8 cellular contexts compared by ENCODE assay signal in the genomic region with DNA sequence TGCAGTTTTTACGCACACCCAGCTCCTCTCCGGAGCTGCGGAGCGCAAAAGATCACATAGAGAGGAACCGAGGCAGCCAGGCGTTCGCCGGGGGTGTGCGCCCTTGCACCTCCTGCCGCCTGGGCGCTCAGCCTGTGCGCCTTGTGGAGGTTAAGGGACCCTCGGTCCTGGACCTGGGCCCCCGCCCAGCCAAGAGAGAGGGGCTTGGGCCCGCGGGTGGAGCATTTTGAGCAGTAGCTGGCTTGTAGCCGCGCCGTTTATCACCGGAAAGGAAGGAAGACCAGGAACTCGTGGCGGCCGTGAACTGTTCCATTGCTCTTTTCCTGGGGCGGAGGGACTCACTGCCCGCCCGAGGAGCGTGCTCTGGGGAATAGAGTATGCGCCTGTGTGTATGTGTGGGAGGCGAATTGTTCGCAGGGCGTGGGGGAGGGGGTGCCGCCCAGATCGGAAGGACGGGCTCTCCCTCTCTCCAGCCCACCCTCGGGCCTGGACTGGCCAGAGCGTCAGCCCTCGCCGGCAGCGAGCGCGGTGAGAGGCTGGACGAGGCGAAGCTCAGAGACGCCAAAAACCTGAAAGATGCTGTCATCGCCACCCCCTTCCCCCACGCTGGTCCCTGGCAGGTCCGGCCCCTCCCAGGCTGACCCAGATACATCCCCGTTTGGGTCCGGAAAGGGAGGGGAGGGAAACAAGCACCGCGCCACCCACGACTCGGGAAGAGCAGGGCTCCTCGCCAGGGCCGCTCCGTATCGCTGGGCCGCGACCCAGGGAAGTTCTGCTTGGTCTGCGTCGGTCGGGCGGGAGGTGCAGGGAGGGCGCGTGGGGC. TPM values are rescaled to one million over a fixed set of nuclear protein-coding genes. Genes with fewer than 3 reads are reported as not detected.
DNase-seq lines count a peak whose midpoint lies in the region; ATAC-seq and TF ChIP-seq lines count a peak whose summit lies in the region.
"Had no signal": no experiment of that assay in that cellular context is flagged by ENCODE, and none has a peak within 500 bp of the region (broad histone marks: within the 10 kb centered on the region; RNA-seq: fewer than 3 reads in every experiment).

No MANE protein-coding gene starts in this region.

- no peak overlapping the region for H3K27ac Mint-ChIP-seq in activated naive CD4-positive, alpha-beta T cell treated with anti-CD3 and anti-CD28 coated beads for 36 hours

- intact Hi-C loops in body of pancreas (cut with DNase I) (no loop called here), left colon (cut with DNase I, micrococcal nuclease) (no loop called here)
- intact Hi-C loops in activated naive CD4-positive, alpha-beta T cell treated with anti-CD3 and anti-CD28 coated beads for 36 hours (cut with micrococcal nuclease) = no loop called here

- TF ChIP-seq POLR2A in body of pancreas (IDR thresholded peaks at IDR 0.05) = no peak

- H3K36me3 ChIP-seq in body of pancreas (replicated peaks in 1 of 2; ENCODE audit: insufficient read depth in 1 of 2, low read depth in 2 of 2) (no peaks in the 10 kb centered on the region), stomach smooth muscle (ENCODE audit: control insufficient read depth in 2 of 2, insufficient read depth in 2 of 2, low read length in 2 of 2) (no peaks in the 10 kb centered on the region)

- WGBS in body of pancreas, 2 donors = 1 to 4% methylated on average over 27 to 56 of the region's 65 CpGs

- H3K4me1 ChIP-seq in body of pancreas (peaks cover 25% of the 10 kb centered on the region), stomach smooth muscle (ENCODE audit: control insufficient read depth, insufficient read depth, low read length) (peaks cover 17% of the 10 kb centered on the region)

- no peak overlapping the region for H3K9ac ChIP-seq in stomach smooth muscle (ENCODE audit: low read length in 2 of 2)

- H3K9me3 Mint-ChIP-seq in activated naive CD4-positive, alpha-beta T cell treated with anti-CD3 and anti-CD28 coated beads for 36 hours = peaks cover 2% of the 10 kb centered on the region

- DNase-seq in HFF-Myc (ENCODE audit: extremely low read depth, low read depth) (peak; percentile 22), body of pancreas (peak in 3 of 4 donors; percentile 9 to 28 (median 16)), iPS-NIHi7 (ENCODE audit: extremely low spot score) (peak; percentile 51), left colon (no peak)
- DNase-seq in activated naive CD4-positive, alpha-beta T cell treated with anti-CD3 and anti-CD28 coated beads for 36 hours = no peak
- DNase-seq: Kasumi-1 had no signal

- ATAC-seq in body of pancreas = peak; percentile 48
- no peak for ATAC-seq in GM21786 (IDR thresholded peaks at IDR 0.05; ENCODE audit: unreplicated experiment)
- ATAC-seq in left colon = no peak

- TF ChIP-seq CTCF in HFF-Myc (IDR thresholded peaks at IDR 0.05; ENCODE audit: low read depth, low read length, missing control alignments) = no peak
- no peak for TF ChIP-seq CTCF in body of pancreas (IDR thresholded peaks at IDR 0.05)

- H3K4me1 Mint-ChIP-seq in activated naive CD4-positive, alpha-beta T cell treated with anti-CD3 and anti-CD28 coated beads for 36 hours (ENCODE audit: low read depth) = peaks cover 5% of the 10 kb centered on the region

- peaks cover 51% of the 10 kb centered on the region for H3K27me3 Mint-ChIP-seq in activated naive CD4-positive, alpha-beta T cell treated with anti-CD3 and anti-CD28 coated beads for 36 hours (ENCODE audit: low read depth)

- no peaks in the 10 kb centered on the region for H3K36me3 Mint-ChIP-seq in activated naive CD4-positive, alpha-beta T cell treated with anti-CD3 and anti-CD28 coated beads for 36 hours (ENCODE audit: low read depth)

- H3K27me3 ChIP-seq in body of pancreas (no peaks in the 10 kb centered on the region), stomach smooth muscle (ENCODE audit: control insufficient read depth in 1 of 2, insufficient read depth in 2 of 2, low read length in 2 of 2) (peaks cover 24 to 28% of the 10 kb centered on the region in 2 donors)

- H3K27ac ChIP-seq in body of pancreas (no peak overlapping the region), stomach smooth muscle (ENCODE audit: low read length) (no peak overlapping the region)

- CTCF ChIA-PET in activated naive CD4-positive, alpha-beta T cell treated with anti-CD3 and anti-CD28 coated beads for 36 hours (lab: Charles Lee) = interaction anchor here (0.5 kb wide), 1 partner anchor 286 kb away, joined by 5 read pairs; no protein-coding TSS in a partner anchor

- no peak overlapping the region for H3K4me3 Mint-ChIP-seq in activated naive CD4-positive, alpha-beta T cell treated with anti-CD3 and anti-CD28 coated beads for 36 hours

- H3K4me3 ChIP-seq in HFF-Myc (replicated peaks; ENCODE audit: low read depth, low read length) (peak overlapping the region; percentile 48), body of pancreas (peak overlapping the region in 1 of 2 donors; percentile 19), stomach smooth muscle (ENCODE audit: low read length in 2 of 2) (peak overlapping the region; percentile 55 to 67)

- H3K9me3 ChIP-seq in body of pancreas (no peaks in the 10 kb centered on the region), stomach smooth muscle (ENCODE audit: control insufficient read depth in 2 of 2, low read length in 2 of 2) (no peaks in the 10 kb centered on the region)

RNA-seq across cellular contexts. Expression of gene WNT2, which starts 1.2 kb away (rescaled TPM):
- total RNA-seq in body of pancreas (not detected), left colon (not detected)
- not detected for total RNA-seq in activated naive CD4-positive, alpha-beta T cell treated with anti-CD3 and anti-CD28 coated beads for 36 hours

Comparison
In these comparisons a context has a peak if more than half of its experiments do, and no peak if none do; other contexts are left out.
1. DNase-seq: peak in HFF-Myc (single experiment), body of pancreas (3 of 4) and iPS-NIHi7 (single experiment); none in activated naive CD4-positive, alpha-beta T cell treated with anti-CD3 and anti-CD28 coated beads for 36 hours (single experiment) and left colon (0 of 2).